Comparison of ENCODE assay signal across 8 cellular contexts in genomic region chr13:19957320-19958118, GRCh38. TPM values are rescaled to one million over a fixed set of nuclear protein-coding genes. Genes with fewer than 3 reads are reported as not detected.
A peak's percentile ranks its signal among the peaks of the same experiment; 100 is the strongest.
DNase-seq lines count a peak whose midpoint lies in the region; ATAC-seq, FAIRE-seq and TF ChIP-seq lines count a peak whose summit lies in the region.

No MANE protein-coding gene starts in this region.

- POLR2A ChIA-PET in activated CD4-positive, alpha-beta T cell treated with anti-CD3 and anti-CD28 coated beads, Interleukin-2, amount 10 ng/mL, durations not matched to agents 7 days and 5 days (lab: Charles Lee): no interaction called here

- H3K9me3 ChIP-seq in left lung: no peaks in the 10 kb centered on the region

- H3K36me3 ChIP-seq in left lung: no peaks in the 10 kb centered on the region

- intact Hi-C loops in dendritic cell treated with granulocyte-macrophage colony-stimulating factor and Interleukin-4, amounts not matched to agents 40 ng/mL and 50 ng/mL, for 4 days (cut with micrococcal nuclease): no loop called here
- intact Hi-C loops in left lung (cut with DNase I): no loop called here

- peaks cover 20 to 29% of the 10 kb centered on the region in 2 donors for H3K4me1 ChIP-seq in left lung

- peak; percentile 73 to 77 for TF ChIP-seq CTCF in left lung (IDR thresholded peaks at IDR 0.05)

- peak overlapping the region; percentile 58 to 89 for H3K4me3 ChIP-seq in left lung

- peaks cover 5% of the 10 kb centered on the region for H3K27me3 Mint-ChIP-seq in activated CD4-positive, alpha-beta T cell treated with anti-CD3 and anti-CD28 coated beads, Interleukin-2, amount 10 ng/mL, durations not matched to agents 7 days and 5 days
- H3K27me3 Mint-ChIP-seq in dendritic cell treated with granulocyte-macrophage colony-stimulating factor and Interleukin-4, amounts not matched to agents 40 ng/mL and 50 ng/mL, for 4 days: no peaks in the 10 kb centered on the region

- H3K4me3 Mint-ChIP-seq in activated CD4-positive, alpha-beta T cell treated with anti-CD3 and anti-CD28 coated beads, Interleukin-2, amount 10 ng/mL, durations not matched to agents 7 days and 5 days: peak overlapping the region; percentile 76
- peak overlapping the region; percentile 80 for H3K4me3 Mint-ChIP-seq in dendritic cell treated with granulocyte-macrophage colony-stimulating factor and Interleukin-4, amounts not matched to agents 40 ng/mL and 50 ng/mL, for 4 days

- no peaks in the 10 kb centered on the region for H3K9me3 Mint-ChIP-seq in activated CD4-positive, alpha-beta T cell treated with anti-CD3 and anti-CD28 coated beads, Interleukin-2, amount 10 ng/mL, durations not matched to agents 7 days and 5 days
- H3K9me3 Mint-ChIP-seq in dendritic cell treated with granulocyte-macrophage colony-stimulating factor and Interleukin-4, amounts not matched to agents 40 ng/mL and 50 ng/mL, for 4 days: no peaks in the 10 kb centered on the region

- ATAC-seq in HG02981 (IDR thresholded peaks at IDR 0.05; ENCODE audit: unreplicated experiment): peak; percentile 27
- peak; percentile 20 for ATAC-seq in left lung

- DNase-seq in GM18507 (ENCODE audit: extremely low spot score, insufficient read length, low read depth) (peak; percentile 26), NCI-H345 (lab: John Stamatoyannopoulos, UW) (peak; percentile 82), left lung (peak; percentile 82 to 90), RKO (ENCODE audit: low spot score) (no peak)
- peak; percentile 77 for DNase-seq in activated CD4-positive, alpha-beta T cell treated with anti-CD3 and anti-CD28 coated beads, Interleukin-2, amount 10 ng/mL, durations not matched to agents 7 days and 5 days
- peak; percentile 80 to 85 for DNase-seq in stimulated activated CD4-positive, alpha-beta T cell treated with anti-CD3 and anti-CD28 coated beads, Interleukin-2, amount 100 ng/mL, for 24 hours

- H3K27me3 ChIP-seq in left lung: no peaks in the 10 kb centered on the region

- H3K27ac Mint-ChIP-seq in activated CD4-positive, alpha-beta T cell treated with anti-CD3 and anti-CD28 coated beads, Interleukin-2, amount 10 ng/mL, durations not matched to agents 7 days and 5 days: peak overlapping the region; percentile 90
- H3K27ac Mint-ChIP-seq in dendritic cell treated with granulocyte-macrophage colony-stimulating factor and Interleukin-4, amounts not matched to agents 40 ng/mL and 50 ng/mL, for 4 days: peak overlapping the region; percentile 96

- peaks cover 27% of the 10 kb centered on the region for H3K4me1 Mint-ChIP-seq in activated CD4-positive, alpha-beta T cell treated with anti-CD3 and anti-CD28 coated beads, Interleukin-2, amount 10 ng/mL, durations not matched to agents 7 days and 5 days
- H3K4me1 Mint-ChIP-seq in dendritic cell treated with granulocyte-macrophage colony-stimulating factor and Interleukin-4, amounts not matched to agents 40 ng/mL and 50 ng/mL, for 4 days (ENCODE audit: low read depth): peaks cover 19% of the 10 kb centered on the region

- FAIRE-seq in GM18507 (lab: Jason Lieb, UNC): peak; percentile 97

- CTCF ChIA-PET in activated CD4-positive, alpha-beta T cell treated with anti-CD3 and anti-CD28 coated beads, Interleukin-2, amount 10 ng/mL, durations not matched to agents 7 days and 5 days (lab: Charles Lee): interaction anchor here (0.6 kb wide), 1 partner anchor 113 kb away, joined by 3 read pairs; no protein-coding TSS in a partner anchor

- peaks cover 10% of the 10 kb centered on the region for H3K36me3 Mint-ChIP-seq in activated CD4-positive, alpha-beta T cell treated with anti-CD3 and anti-CD28 coated beads, Interleukin-2, amount 10 ng/mL, durations not matched to agents 7 days and 5 days (ENCODE audit: low read depth)
- peaks cover 23% of the 10 kb centered on the region for H3K36me3 Mint-ChIP-seq in dendritic cell treated with granulocyte-macrophage colony-stimulating factor and Interleukin-4, amounts not matched to agents 40 ng/mL and 50 ng/mL, for 4 days (ENCODE audit: low read depth)

- peak overlapping the region; percentile 97 to 99 for H3K27ac ChIP-seq in left lung

RNA-seq across cellular contexts. Expression of gene ZMYM2, which starts 1.0 kb away (rescaled TPM):
- 10 to 100 TPM; 41.5 to 46.7 TPM for total RNA-seq in activated CD4-positive, alpha-beta T cell treated with anti-CD3 and anti-CD28 coated beads, Interleukin-2, amount 10 ng/mL, durations not matched to agents 7 days and 5 days
- 10 to 100 TPM; 64.8 to 67.8 TPM for total RNA-seq in left lung
